ENCODE assay signal across 18 cellular contexts in genomic region chr2:105653313-105653712, GRCh38.
DNase-seq lines count a peak whose midpoint lies in the region; ATAC-seq, FAIRE-seq and TF ChIP-seq lines count a peak whose summit lies in the region.
"Had no signal": no experiment of that assay in that cellular context is flagged by ENCODE, and none has a peak within 500 bp of the region (broad histone marks: within the 10 kb centered on the region; RNA-seq: fewer than 3 reads in every experiment).

No MANE protein-coding gene starts in this region.

- H4K20me1 ChIP-seq in K562 (replicated peaks; ENCODE audit: control insufficient read depth, insufficient read depth, low read length): no peaks in the 10 kb centered on the region
- H4K20me1 ChIP-seq: BLaER1 had no signal

- FAIRE-seq in K562 (lab: Jason Lieb, UNC) (no peak), small intestine (lab: Jason Lieb, UNC) (no peak)
- FAIRE-seq: A549, GM19239, HepG2, HTR-8/SVneo had no signal

- no peak for TF ChIP-seq POLR2A in K562 (conservative IDR thresholded peaks at IDR 0.05)

- no peak overlapping the region for H3K27ac ChIP-seq in K562 (ENCODE audit: extremely low read depth, low read depth, low read length)
- no peak overlapping the region for H3K27ac ChIP-seq in small intestine (ENCODE audit: low read depth in 1 of 2, low read length in 1 of 2)
- H3K27ac ChIP-seq: A549, BLaER1 had no signal

- ATAC-seq in activated naive CD8-positive, alpha-beta T cell treated with anti-CD3 and anti-CD28 coated beads, Interleukin-2, amount 50 U/mL, for 24 hours: no peak
- ATAC-seq in K562: no peak
- ATAC-seq: A549, HepG2 had no signal

- no peak overlapping the region for H3K9ac ChIP-seq in K562 (ENCODE audit: insufficient read depth in 1 of 2, low read depth in 2 of 2, low read length in 2 of 2)
- H3K9ac ChIP-seq: BLaER1 had no signal

- DNase-seq in activated naive CD8-positive, alpha-beta T cell treated with anti-CD3 and anti-CD28 coated beads, Interleukin-2, amount 50 U/mL, for 24 hours: no peak
- DNase-seq in OCI-M1 (lab: John Stamatoyannopoulos, UW) (peak; percentile 83), K562 (ENCODE audit: extremely low read depth in 1 of 4, low spot score in 3 of 4) (peak in 1 of 4 experiments; percentile 29), small intestine (peak; percentile 74), GM20000 (ENCODE audit: low spot score) (no peak), AG08396 (ENCODE audit: low spot score) (no peak), AG08395 (ENCODE audit: low spot score) (no peak)
- DNase-seq: AML-193, DMS53, GF-D8, HCEC 1CT, HFFc6 had no signal

- H3K79me2 ChIP-seq in K562 (ENCODE audit: control insufficient read depth, insufficient read depth, low read length): no peaks in the 10 kb centered on the region

- no peak; a peak in 1 of 4 replicates for TF ChIP-seq RAD21 in K562 (CRISPR knock-in tag; conservative IDR thresholded peaks at IDR 0.05 in 1 of 2, IDR thresholded peaks at IDR 0.05 in 1 of 2)

- peaks cover 4% of the 10 kb centered on the region for H3K4me1 Mint-ChIP-seq in activated naive CD8-positive, alpha-beta T cell (ENCODE audit: low read depth)
- H3K4me1 Mint-ChIP-seq in activated naive CD8-positive, alpha-beta T cell treated with anti-CD3 and anti-CD28 coated beads, Interleukin-2, amount 50 U/mL, for 24 hours: peaks cover 15% of the 10 kb centered on the region

- H3K4me2 ChIP-seq in K562 (ENCODE audit: insufficient read depth, low read length): no peak overlapping the region; the same call in 1 of the 2 replicates
- H3K4me2 ChIP-seq: A549, BLaER1 had no signal

- no peaks in the 10 kb centered on the region for H3K36me3 Mint-ChIP-seq in activated naive CD8-positive, alpha-beta T cell
- H3K36me3 Mint-ChIP-seq in activated naive CD8-positive, alpha-beta T cell treated with anti-CD3 and anti-CD28 coated beads, Interleukin-2, amount 50 U/mL, for 24 hours (ENCODE audit: low read depth): no peaks in the 10 kb centered on the region

- no peak overlapping the region for H3K4me3 ChIP-seq in K562
- H3K4me3 ChIP-seq in small intestine (ENCODE audit: low read depth in 1 of 2, low read length in 2 of 2): no peak overlapping the region
- H3K4me3 ChIP-seq: A549, BLaER1 had no signal

- H3K27me3 ChIP-seq in K562 (ENCODE audit: control insufficient read depth in 2 of 2, insufficient read depth in 2 of 2, low read length in 2 of 2): no peaks in the 10 kb centered on the region
- H3K27me3 ChIP-seq in small intestine (ENCODE audit: control insufficient read depth in 2 of 2, insufficient read depth in 2 of 2, low read length in 2 of 2): no peaks in the 10 kb centered on the region
- H3K27me3 ChIP-seq: BLaER1 had no signal

- peak; percentile 76 for TF ChIP-seq EP300 in K562 (IDR thresholded peaks at IDR 0.05; ENCODE audit: low read length)

- TF ChIP-seq CTCF in K562 (IDR thresholded peaks at IDR 0.05 in 2 of 3, conservative IDR thresholded peaks at IDR 0.05 in 1 of 3; ENCODE audit: insufficient read depth in 2 of 3, low read depth in 1 of 3, low read length in 3 of 3) (no peak), GM20000 (IDR thresholded peaks at IDR 0.05; ENCODE audit: extremely low read depth, missing control alignments) (no peak)

- H3K36me3 ChIP-seq in K562 (ENCODE audit: control insufficient read depth, insufficient read depth, low read length): no peaks in the 10 kb centered on the region
- H3K36me3 ChIP-seq in small intestine (ENCODE audit: control insufficient read depth in 2 of 2, insufficient read depth in 2 of 2, low read length in 2 of 2): no peaks in the 10 kb centered on the region
- H3K36me3 ChIP-seq: BLaER1 had no signal

- H3K4me1 ChIP-seq in K562 (replicated peaks in 1 of 2; ENCODE audit: control insufficient read depth in 2 of 2, insufficient read depth in 2 of 2, low read length in 2 of 2): no peaks in the 10 kb centered on the region; a peak in 1 of 5 replicates
- H3K4me1 ChIP-seq in small intestine (ENCODE audit: control insufficient read depth in 2 of 2, insufficient read depth in 1 of 2, low read depth in 1 of 2, low read length in 1 of 2): peaks cover 0 to 7% of the 10 kb centered on the region in 2 donors
- H3K4me1 ChIP-seq: BLaER1 had no signal

- no peak overlapping the region for H3K4me3 Mint-ChIP-seq in activated naive CD8-positive, alpha-beta T cell
- H3K4me3 Mint-ChIP-seq in activated naive CD8-positive, alpha-beta T cell treated with anti-CD3 and anti-CD28 coated beads, Interleukin-2, amount 50 U/mL, for 24 hours: no peak overlapping the region
- H3K4me3 Mint-ChIP-seq: HFFc6 had no signal

- POLR2A ChIA-PET in K562 (lab: Yijun Ruan, JAX): interaction anchor here (0.6 to 1.3 kb wide), 2 partner anchors 10 to 168 kb away, joined by 3 to 4 read pairs; no protein-coding TSS in a partner anchor

- H3K27ac Mint-ChIP-seq in activated naive CD8-positive, alpha-beta T cell: peak overlapping the region; percentile 0
- H3K27ac Mint-ChIP-seq in activated naive CD8-positive, alpha-beta T cell treated with anti-CD3 and anti-CD28 coated beads, Interleukin-2, amount 50 U/mL, for 24 hours: no peak overlapping the region
- H3K27ac Mint-ChIP-seq: HFFc6 had no signal

- no peak overlapping the region for H2AFZ ChIP-seq in K562 (ENCODE audit: low read depth, low read length)

- H3K9me3 ChIP-seq in K562 (replicated peaks; ENCODE audit: control insufficient read depth, insufficient read depth, low read depth, low read length): no peaks in the 10 kb centered on the region
- H3K9me3 ChIP-seq in small intestine (ENCODE audit: control insufficient read depth, low read depth): no peaks in the 10 kb centered on the region
- H3K9me3 ChIP-seq: A549, BLaER1 had no signal

- H3K27me3 Mint-ChIP-seq in activated naive CD8-positive, alpha-beta T cell: no peaks in the 10 kb centered on the region
- no peaks in the 10 kb centered on the region for H3K27me3 Mint-ChIP-seq in activated naive CD8-positive, alpha-beta T cell treated with anti-CD3 and anti-CD28 coated beads, Interleukin-2, amount 50 U/mL, for 24 hours

- BruUV-seq in K562 (replicated peaks; lab: Mats Ljungman, UMichigan): no TSS peak

- no peaks in the 10 kb centered on the region for H3K9me1 ChIP-seq in K562 (ENCODE audit: control insufficient read depth, insufficient read depth, low read length)

- intact Hi-C loops in K562 (cut with micrococcal nuclease): no loop called here

- CTCF ChIA-PET in K562 (lab: Yijun Ruan, JAX; ENCODE audit: low intra/inter-chr PET ratio): no interaction called here

- in situ Hi-C loops in K562 (cut with MboI): no loop called here

- peaks cover 7% of the 10 kb centered on the region for H3K9me3 Mint-ChIP-seq in activated naive CD8-positive, alpha-beta T cell (ENCODE audit: low read depth)
- H3K9me3 Mint-ChIP-seq in activated naive CD8-positive, alpha-beta T cell treated with anti-CD3 and anti-CD28 coated beads, Interleukin-2, amount 50 U/mL, for 24 hours: no peaks in the 10 kb centered on the region
- H3K9me3 Mint-ChIP-seq: HFFc6 had no signal

TF ChIP-seq in K562, 482 proteins besides CTCF, POLR2A, EP300 and RAD21 (continues in another document):
- TF ChIP-seq ZNF24 (IDR thresholded peaks at IDR 0.05): no peak
- TF ChIP-seq ARID1B (IDR thresholded peaks at IDR 0.05): peak; percentile 86
- peak; percentile 85 for TF ChIP-seq ZNF644 (tag; IDR thresholded peaks at IDR 0.05; ENCODE audit: low read depth)
- TF ChIP-seq ELF1 (tag; IDR thresholded peaks at IDR 0.05): no peak
- peak; percentile 61 for TF ChIP-seq NCOR1 (IDR thresholded peaks at IDR 0.05)
- 0 out of 2 replicates have a peak, but pooled peaks have one; percentile 30 for TF ChIP-seq L3MBTL2 (IDR thresholded peaks at IDR 0.05)
- peak; percentile 35; the same call in 1 of the 2 replicates for TF ChIP-seq HDAC2 (IDR thresholded peaks at IDR 0.05)
- TF ChIP-seq ZNF146 (CRISPR knock-in tag; IDR thresholded peaks at IDR 0.05; ENCODE audit: unreplicated experiment): no peak
- peak; percentile 74; the same call in 1 of the 2 replicates for TF ChIP-seq ZNF766 (CRISPR knock-in tag; conservative IDR thresholded peaks at IDR 0.05)
- TF ChIP-seq ZNF212 (CRISPR knock-in tag; IDR thresholded peaks at IDR 0.05): no peak
- peak; percentile 77 for TF ChIP-seq CBFA2T3 (IDR thresholded peaks at IDR 0.05)
- no peak for TF ChIP-seq RBM34 (IDR thresholded peaks at IDR 0.05; ENCODE audit: borderline replicate concordance, insufficient read depth, low read length)
- peak; percentile 81 for TF ChIP-seq ADNP (tag; IDR thresholded peaks at IDR 0.05)
- TF ChIP-seq, protein P1, sequence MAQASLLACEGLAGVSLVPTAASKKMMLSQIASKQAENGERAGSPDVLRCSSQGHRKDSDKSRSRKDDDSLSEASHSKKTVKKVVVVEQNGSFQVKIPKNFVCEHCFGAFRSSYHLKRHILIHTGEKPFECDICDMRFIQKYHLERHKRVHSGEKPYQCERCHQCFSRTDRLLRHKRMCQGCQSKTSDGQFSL (CRISPR knock-in tag; IDR thresholded peaks at IDR 0.05): no peak
- TF ChIP-seq, protein P1 (tag; IDR thresholded peaks at IDR 0.05): no peak
- 0 out of 4 replicates have a peak, but pooled peaks of 1 of the 2 experiments have one; percentile 5 for TF ChIP-seq FOXA3 (CRISPR knock-in tag; conservative IDR thresholded peaks at IDR 0.05 in 1 of 2, IDR thresholded peaks at IDR 0.05 in 1 of 2)
- no peak for TF ChIP-seq TEAD1 (CRISPR knock-in tag; IDR thresholded peaks at IDR 0.05)
- TF ChIP-seq FIP1L1 (IDR thresholded peaks at IDR 0.05; ENCODE audit: low read depth, low read length, poor library complexity, severe bottlenecking): no peak
- no peak for TF ChIP-seq ZNF696 (CRISPR knock-in tag; conservative IDR thresholded peaks at IDR 0.05)
- TF ChIP-seq, protein P2, sequence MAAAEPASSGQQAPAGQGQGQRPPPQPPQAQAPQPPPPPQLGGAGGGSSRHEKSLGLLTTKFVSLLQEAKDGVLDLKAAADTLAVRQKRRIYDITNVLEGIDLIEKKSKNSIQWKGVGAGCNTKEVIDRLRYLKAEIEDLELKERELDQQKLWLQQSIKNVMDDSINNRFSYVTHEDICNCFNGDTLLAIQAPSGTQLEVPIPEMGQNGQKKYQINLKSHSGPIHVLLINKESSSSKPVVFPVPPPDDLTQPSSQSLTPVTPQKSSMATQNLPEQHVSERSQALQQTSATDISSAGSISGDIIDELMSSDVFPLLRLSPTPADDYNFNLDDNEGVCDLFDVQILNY (CRISPR knock-in tag; IDR thresholded peaks at IDR 0.05): no peak

Comparison
In these comparisons a context has a peak if more than half of its experiments do, and no peak if none do; other contexts are left out.
1. DNase-seq: peak in OCI-M1 (single experiment) and small intestine (single experiment); none in activated naive CD8-positive, alpha-beta T cell treated with anti-CD3 and anti-CD28 coated beads, Interleukin-2, amount 50 U/mL, for 24 hours (single experiment), GM20000 (single experiment), AG08396 (single experiment) and AG08395 (single experiment).